22 cellular contexts compared by ENCODE assay signal in the genomic region with DNA sequence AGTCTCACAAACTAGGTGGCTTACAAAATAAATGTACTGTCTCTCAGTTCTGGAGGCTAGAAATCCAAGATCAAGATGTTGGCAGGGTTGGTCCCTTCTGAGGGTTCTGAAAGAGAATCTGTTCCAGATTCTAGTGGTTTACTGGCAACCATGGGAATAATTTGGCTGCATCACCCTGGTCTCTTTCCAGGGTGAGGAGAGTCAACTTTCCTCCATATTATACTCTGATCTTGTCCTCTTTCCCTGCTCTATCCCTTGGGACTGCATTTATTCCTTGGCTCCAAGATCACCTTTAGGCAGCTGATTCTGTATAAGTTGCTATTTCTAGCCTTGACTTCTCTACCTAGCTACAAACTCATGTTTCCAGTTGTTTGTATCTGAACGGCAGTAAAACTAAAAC. TPM values are rescaled to one million over a fixed set of nuclear protein-coding genes. Genes with fewer than 3 reads are reported as not detected.
DNase-seq lines count a peak whose midpoint lies in the region; ATAC-seq and TF ChIP-seq lines count a peak whose summit lies in the region.
"Had no signal": no experiment of that assay in that cellular context is flagged by ENCODE, and none has a peak within 500 bp of the region (broad histone marks: within the 10 kb centered on the region; RNA-seq: fewer than 3 reads in every experiment).

No MANE protein-coding gene starts in this region.

- H3K4me1 Mint-ChIP-seq in H9, result no peaks in the 10 kb centered on the region
- H3K4me1 Mint-ChIP-seq in activated CD4-positive, alpha-beta memory T cell treated with anti-CD3 and anti-CD28 coated beads for 36 hours (ENCODE audit: low read depth), result no peaks in the 10 kb centered on the region
- no peaks in the 10 kb centered on the region for H3K4me1 Mint-ChIP-seq in naive thymus-derived CD8-positive, alpha-beta T cell
- H3K4me1 Mint-ChIP-seq: CD8-positive, alpha-beta memory T cell had no signal

- H4K5ac ChIP-seq in H9 (ENCODE audit: insufficient read length, low read depth, low read length), result no peak overlapping the region

- H3K27ac Mint-ChIP-seq in H9, result no peak overlapping the region
- no peak overlapping the region for H3K27ac Mint-ChIP-seq in activated CD4-positive, alpha-beta memory T cell treated with anti-CD3 and anti-CD28 coated beads for 36 hours
- H3K27ac Mint-ChIP-seq in naive thymus-derived CD8-positive, alpha-beta T cell, result no peak overlapping the region
- H3K27ac Mint-ChIP-seq: CD8-positive, alpha-beta memory T cell had no signal

- no peak overlapping the region for H2BK12ac ChIP-seq in H9 (ENCODE audit: insufficient read length, low read depth, low read length)

- H3K79me2 ChIP-seq in H9 (ENCODE audit: insufficient read depth, low read length), result no peaks in the 10 kb centered on the region

- H3K36me3 Mint-ChIP-seq in H9 (ENCODE audit: insufficient read depth in 1 of 3, low read depth in 3 of 3), result no peaks in the 10 kb centered on the region
- no peaks in the 10 kb centered on the region for H3K36me3 Mint-ChIP-seq in activated CD4-positive, alpha-beta memory T cell treated with anti-CD3 and anti-CD28 coated beads for 36 hours
- no peaks in the 10 kb centered on the region for H3K36me3 Mint-ChIP-seq in naive thymus-derived CD8-positive, alpha-beta T cell
- H3K36me3 Mint-ChIP-seq: CD8-positive, alpha-beta memory T cell had no signal

- H3K56ac ChIP-seq in H9 (ENCODE audit: insufficient read length, low read depth, low read length), result no peak overlapping the region

- H3K4me3 Mint-ChIP-seq in H9, result no peak overlapping the region
- no peak overlapping the region for H3K4me3 Mint-ChIP-seq in activated CD4-positive, alpha-beta memory T cell treated with anti-CD3 and anti-CD28 coated beads for 36 hours
- no peak overlapping the region for H3K4me3 Mint-ChIP-seq in naive thymus-derived CD8-positive, alpha-beta T cell
- H3K4me3 Mint-ChIP-seq: CD8-positive, alpha-beta memory T cell had no signal

- H2AFZ ChIP-seq in H9 (ENCODE audit: low read length), result no peak overlapping the region

- H3K18ac ChIP-seq in H9 (ENCODE audit: insufficient read length, low read depth, low read length), result no peak overlapping the region

- peak overlapping the region; percentile 63 for H3K4me3 ChIP-seq in adipocyte (ENCODE audit: low read length)
- no peak overlapping the region for H3K4me3 ChIP-seq in gastroesophageal sphincter
- peak overlapping the region in 2 of 5 donors; percentile 18 to 33 for H3K4me3 ChIP-seq in subcutaneous abdominal adipose tissue (ENCODE audit: low read depth in 1 of 5, low read length in 5 of 5)
- no peak overlapping the region for H3K4me3 ChIP-seq in colonic mucosa
- H3K4me3 ChIP-seq: ovary, Peyer's patch, suprapubic skin had no signal

- H3K4me1 ChIP-seq in adipocyte (ENCODE audit: control insufficient read depth, insufficient read depth, low read length), result peaks cover 48% of the 10 kb centered on the region
- H3K4me1 ChIP-seq in gastroesophageal sphincter, result peaks cover 17 to 78% (median 33%) of the 10 kb centered on the region in 3 donors
- H3K4me1 ChIP-seq in subcutaneous abdominal adipose tissue (ENCODE audit: control insufficient read depth in 5 of 5, insufficient read depth in 5 of 5, low read length in 5 of 5), result peaks cover 3 to 50% (median 39%) of the 10 kb centered on the region in 5 donors
- no peaks in the 10 kb centered on the region for H3K4me1 ChIP-seq in H9 (ENCODE audit: insufficient read depth, low read length)
- no peaks in the 10 kb centered on the region for H3K4me1 ChIP-seq in colonic mucosa

- WGBS in gastroesophageal sphincter (ENCODE audit: low coverage in 1 of 2), 2 donors, result 0 to 15% methylated on average over 1 of the region's 1 CpG
- WGBS in H9 (ENCODE audit: extremely low coverage, insufficient read length, low lambda C conversion rate), result no CpG with 5 or more reads among the region's 1 CpG

- no peaks in the 10 kb centered on the region for H3K9me3 ChIP-seq in adipocyte (ENCODE audit: control insufficient read depth, low read length)
- no peaks in the 10 kb centered on the region for H3K9me3 ChIP-seq in gastroesophageal sphincter
- no peaks in the 10 kb centered on the region for H3K9me3 ChIP-seq in subcutaneous abdominal adipose tissue (ENCODE audit: control insufficient read depth in 5 of 5, low read length in 5 of 5)
- H3K9me3 ChIP-seq in H9 (ENCODE audit: control insufficient read depth, low read depth, low read length), result no peaks in the 10 kb centered on the region
- H3K9me3 ChIP-seq in colonic mucosa, result no peaks in the 10 kb centered on the region
- H3K9me3 ChIP-seq: ovary, Peyer's patch, SK-N-SH, suprapubic skin had no signal

- H3K4me2 ChIP-seq in H9 (ENCODE audit: insufficient read depth, insufficient read length, low read length), result no peak overlapping the region
- H3K4me2 ChIP-seq: SK-N-SH had no signal

- POLR2A ChIA-PET in activated CD4-positive, alpha-beta memory T cell treated with anti-CD3 and anti-CD28 coated beads for 36 hours (lab: Charles Lee), result no interaction called here
- POLR2A ChIA-PET in naive thymus-derived CD8-positive, alpha-beta T cell (lab: Charles Lee), result no interaction called here

- H3K36me3 ChIP-seq in adipocyte (ENCODE audit: control insufficient read depth, insufficient read depth, low read length, severe bottlenecking) (no peaks in the 10 kb centered on the region), gastroesophageal sphincter (no peaks in the 10 kb centered on the region), subcutaneous abdominal adipose tissue (ENCODE audit: control insufficient read depth in 5 of 5, insufficient read depth in 5 of 5, low read length in 5 of 5) (no peaks in the 10 kb centered on the region), colonic mucosa (no peaks in the 10 kb centered on the region)
- H3K36me3 ChIP-seq: ovary, Peyer's patch, suprapubic skin had no signal

- H2BK5ac ChIP-seq in H9 (ENCODE audit: insufficient read length, low read length), result no peak overlapping the region

- ATAC-seq in gastroesophageal sphincter, result peak; percentile 29
- ATAC-seq in naive thymus-derived CD8-positive, alpha-beta T cell, result no peak
- ATAC-seq: HCT116 had no signal

- H3K9ac ChIP-seq in adipocyte (ENCODE audit: low read length), result peak overlapping the region; percentile 63
- no peak overlapping the region for H3K9ac ChIP-seq in subcutaneous abdominal adipose tissue (ENCODE audit: low read length in 5 of 5)
- H3K9ac ChIP-seq in H9 (ENCODE audit: extremely low read depth, insufficient read length, low read length), result no peak overlapping the region
- no peak overlapping the region for H3K9ac ChIP-seq in colonic mucosa (ENCODE audit: low read depth in 2 of 2, low read length in 2 of 2)
- H3K9ac ChIP-seq: SK-N-SH had no signal

- TF ChIP-seq EP300 in gastroesophageal sphincter (IDR thresholded peaks at IDR 0.05), result no peak

- H3K14ac ChIP-seq in H9 (ENCODE audit: insufficient read depth, low read length), result no peak overlapping the region

- no peaks in the 10 kb centered on the region for H3K27me3 ChIP-seq in adipocyte (replicated peaks; ENCODE audit: control insufficient read depth, insufficient read depth, low read length)
- no peaks in the 10 kb centered on the region for H3K27me3 ChIP-seq in gastroesophageal sphincter
- no peaks in the 10 kb centered on the region for H3K27me3 ChIP-seq in subcutaneous abdominal adipose tissue (ENCODE audit: control insufficient read depth in 5 of 5, insufficient read depth in 4 of 5, low read length in 5 of 5)
- H3K27me3 ChIP-seq in H9 (ENCODE audit: insufficient read depth, low read length), result no peaks in the 10 kb centered on the region
- no peaks in the 10 kb centered on the region for H3K27me3 ChIP-seq in colonic mucosa
- H3K27me3 ChIP-seq: ovary, Peyer's patch, suprapubic skin had no signal

- no peaks in the 10 kb centered on the region for H3K9me3 Mint-ChIP-seq in H9
- no peaks in the 10 kb centered on the region for H3K9me3 Mint-ChIP-seq in activated CD4-positive, alpha-beta memory T cell treated with anti-CD3 and anti-CD28 coated beads for 36 hours
- peaks cover 0 to 9% (median 0%) of the 10 kb centered on the region in 9 donors for H3K9me3 Mint-ChIP-seq in naive thymus-derived CD8-positive, alpha-beta T cell
- H3K9me3 Mint-ChIP-seq: CD8-positive, alpha-beta memory T cell had no signal

- no peak overlapping the region for H4K91ac ChIP-seq in H9 (ENCODE audit: insufficient read length, low read depth, low read length)

- no peak for TF ChIP-seq POLR2A in gastroesophageal sphincter (IDR thresholded peaks at IDR 0.05)

- no peak overlapping the region for H2AK5ac ChIP-seq in H9 (ENCODE audit: insufficient read length, low read length)

- H3K23me2 ChIP-seq in H9 (ENCODE audit: insufficient read length, low read depth, low read length, poor library complexity, severe bottlenecking), result no peaks in the 10 kb centered on the region

- no peak for DNase-seq in adipocyte (ENCODE audit: low read depth)
- peak; percentile 69 for DNase-seq in myocyte (ENCODE audit: low read depth)
- no peak for DNase-seq in H9
- no peak for DNase-seq in activated CD4-positive, alpha-beta memory T cell treated with anti-CD3 and anti-CD28 coated beads for 36 hours
- DNase-seq in naive thymus-derived CD8-positive, alpha-beta T cell, result no peak
- no peak for DNase-seq in colonic mucosa
- DNase-seq: activated CD8-positive, alpha-beta memory T cell treated with anti-CD3 and anti-CD28 coated beads for 24 hours; activated naive CD4-positive, alpha-beta T cell treated with anti-CD3 and anti-CD28 coated beads, Interleukin-2, amount 50 U/mL, for 16 hours; activated T-cell treated with anti-CD3 and anti-CD28 coated beads, Interleukin-2, amount 50 U/mL, for 48 hours; CD8-positive, alpha-beta memory T cell; DMS79; MM.1S; NCI-H82; ovary; Peyer's patch; SK-N-SH; stimulated activated CD4-positive, alpha-beta T cell treated with anti-CD3 and anti-CD28 coated beads, Interleukin-4, amount 100 ng/mL, for 4 hours; T1000 had no signal

- TF ChIP-seq CTCF in gastroesophageal sphincter (IDR thresholded peaks at IDR 0.05) (no peak), H9 (conservative IDR thresholded peaks at IDR 0.05) (no peak), colonic mucosa (IDR thresholded peaks at IDR 0.05) (no peak)

- no peak overlapping the region for H2BK15ac ChIP-seq in H9 (ENCODE audit: low read depth, low read length)

- H2BK120ac ChIP-seq in H9 (ENCODE audit: low read depth, low read length, poor library complexity, severe bottlenecking), result no peak overlapping the region

- no peaks in the 10 kb centered on the region for H3K79me1 ChIP-seq in H9 (ENCODE audit: insufficient read depth, low read depth, low read length, poor library complexity, severe bottlenecking)

- CTCF ChIA-PET in activated CD4-positive, alpha-beta memory T cell treated with anti-CD3 and anti-CD28 coated beads for 36 hours (lab: Charles Lee), result no interaction called here

- no peak overlapping the region for H2BK20ac ChIP-seq in H9 (ENCODE audit: low read depth, low read length, poor library complexity, severe bottlenecking)

- intact Hi-C loops in activated CD4-positive, alpha-beta memory T cell treated with anti-CD3 and anti-CD28 coated beads for 36 hours (cut with micrococcal nuclease), result no loop called here
- intact Hi-C loops in colonic mucosa (cut with DNase I), result no loop called here

- no peak overlapping the region for H3T11ph ChIP-seq in H9 (ENCODE audit: low read length)

- no peak overlapping the region for H4K8ac ChIP-seq in H9 (replicated peaks; ENCODE audit: insufficient read length, low read depth, low read length)

- H3K4ac ChIP-seq in H9 (ENCODE audit: low read depth, low read length), result no peak overlapping the region

- H4K20me1 ChIP-seq in H9 (ENCODE audit: control insufficient read depth, insufficient read depth, insufficient read length), result no peaks in the 10 kb centered on the region

- H3K27me3 Mint-ChIP-seq in H9 (ENCODE audit: low read depth), result peaks cover 3% of the 10 kb centered on the region
- peaks cover 3% of the 10 kb centered on the region for H3K27me3 Mint-ChIP-seq in activated CD4-positive, alpha-beta memory T cell treated with anti-CD3 and anti-CD28 coated beads for 36 hours
- H3K27me3 Mint-ChIP-seq in naive thymus-derived CD8-positive, alpha-beta T cell, result peaks cover 0 to 6% (median 3%) of the 10 kb centered on the region in 5 donors

- H3K27ac ChIP-seq in gastroesophageal sphincter (peak overlapping the region; percentile 69 to 87 (median 80)), subcutaneous abdominal adipose tissue (ENCODE audit: low read depth, low read length) (peak overlapping the region; percentile 76), H9 (ENCODE audit: insufficient read length, low read depth, low read length) (no peak overlapping the region), colonic mucosa (no peak overlapping the region)
- H3K27ac ChIP-seq: ovary, suprapubic skin had no signal

- no peak overlapping the region for H3K23ac ChIP-seq in H9 (ENCODE audit: insufficient read length, low read depth, low read length)

RNA-seq across cellular contexts. Expression of gene SLC40A1, which starts 35.2 kb away (rescaled TPM):
- total RNA-seq in gastroesophageal sphincter (10 to 100 TPM; 32.1 to 96.3 (median 57.2) TPM), myocyte (35.1 and 51.9 TPM in 2 replicates), H9 (2021) (not detected in 2 replicates), colonic mucosa (100 to 1,000 TPM in 1 of 2 donors, 10 to 100 TPM in 1; 43.6 to 183 TPM)
- polyA plus RNA-seq in myocyte (2012), result 15.1 TPM
- total RNA-seq in activated CD4-positive, alpha-beta memory T cell treated with anti-CD3 and anti-CD28 coated beads for 36 hours, result 1 to 10 TPM; 4.7 to 4.8 TPM
- total RNA-seq in naive thymus-derived CD8-positive, alpha-beta T cell, result 10 to 100 TPM; 18.2 to 18.4 TPM
- 10 to 100 TPM; 33.8 to 40.3 (median 37.4) TPM for polyA plus RNA-seq in naive thymus-derived CD8-positive, alpha-beta T cell

Comparison
In these comparisons a context has a peak if more than half of its experiments do, and no peak if none do; other contexts are left out.
1. H3K27ac ChIP-seq: peak in gastroesophageal sphincter (4 of 4) and subcutaneous abdominal adipose tissue (single experiment); none in H9 (single experiment) and colonic mucosa (single experiment).